In genomic region chr15:39668457-39668856, GRCh38 we compare ENCODE assay signal across 1 cellular context.
TF ChIP-seq lines count a peak whose summit lies in the region.

No MANE protein-coding gene starts in this region.

TF ChIP-seq in HepG2, 621 proteins besides CTCF, POLR2A, EP300 and RAD21 (continued from another document):
- TF ChIP-seq THAP9 (CRISPR knock-in tag; IDR thresholded peaks at IDR 0.05; ENCODE audit: borderline replicate concordance) = no peak
- no peak for TF ChIP-seq THAP7 (CRISPR knock-in tag; IDR thresholded peaks at IDR 0.05)
- no peak for TF ChIP-seq ZNF577 (CRISPR knock-in tag; IDR thresholded peaks at IDR 0.05; ENCODE audit: borderline replicate concordance, low read depth)
- TF ChIP-seq ZFP36L2 (CRISPR knock-in tag; IDR thresholded peaks at IDR 0.05) = no peak
- TF ChIP-seq RFX3 (CRISPR knock-in tag; IDR thresholded peaks at IDR 0.05) = no peak
- TF ChIP-seq ZMYM4 (CRISPR knock-in tag; IDR thresholded peaks at IDR 0.05) = no peak
- no peak for TF ChIP-seq SMAD9 (CRISPR knock-in tag; IDR thresholded peaks at IDR 0.05)
- TF ChIP-seq TMF1 (CRISPR knock-in tag; IDR thresholded peaks at IDR 0.05; ENCODE audit: low read depth) = no peak
- TF ChIP-seq SP1 (IDR thresholded peaks at IDR 0.05) = no peak
- no peak for TF ChIP-seq SP1 (CRISPR knock-in tag; IDR thresholded peaks at IDR 0.05)
- no peak for TF ChIP-seq ZNF350 (CRISPR knock-in tag; IDR thresholded peaks at IDR 0.05; ENCODE audit: borderline replicate concordance, low read depth)
- TF ChIP-seq ZNF441 (CRISPR knock-in tag; IDR thresholded peaks at IDR 0.05; ENCODE audit: borderline replicate concordance) = no peak
- TF ChIP-seq AGO2 (optimal IDR thresholded peaks at IDR 0.05; ENCODE audit: low read depth, low read length) = no peak
- TF ChIP-seq PHB2 (IDR thresholded peaks at IDR 0.05; ENCODE audit: partially characterized antibody) = no peak
- no peak for TF ChIP-seq ESRRA (CRISPR knock-in tag; IDR thresholded peaks at IDR 0.05; ENCODE audit: low read depth)
- TF ChIP-seq ZNF672 (CRISPR knock-in tag; IDR thresholded peaks at IDR 0.05) = no peak
